Comparison of ENCODE assay signal across 9 cellular contexts in the genomic region with DNA sequence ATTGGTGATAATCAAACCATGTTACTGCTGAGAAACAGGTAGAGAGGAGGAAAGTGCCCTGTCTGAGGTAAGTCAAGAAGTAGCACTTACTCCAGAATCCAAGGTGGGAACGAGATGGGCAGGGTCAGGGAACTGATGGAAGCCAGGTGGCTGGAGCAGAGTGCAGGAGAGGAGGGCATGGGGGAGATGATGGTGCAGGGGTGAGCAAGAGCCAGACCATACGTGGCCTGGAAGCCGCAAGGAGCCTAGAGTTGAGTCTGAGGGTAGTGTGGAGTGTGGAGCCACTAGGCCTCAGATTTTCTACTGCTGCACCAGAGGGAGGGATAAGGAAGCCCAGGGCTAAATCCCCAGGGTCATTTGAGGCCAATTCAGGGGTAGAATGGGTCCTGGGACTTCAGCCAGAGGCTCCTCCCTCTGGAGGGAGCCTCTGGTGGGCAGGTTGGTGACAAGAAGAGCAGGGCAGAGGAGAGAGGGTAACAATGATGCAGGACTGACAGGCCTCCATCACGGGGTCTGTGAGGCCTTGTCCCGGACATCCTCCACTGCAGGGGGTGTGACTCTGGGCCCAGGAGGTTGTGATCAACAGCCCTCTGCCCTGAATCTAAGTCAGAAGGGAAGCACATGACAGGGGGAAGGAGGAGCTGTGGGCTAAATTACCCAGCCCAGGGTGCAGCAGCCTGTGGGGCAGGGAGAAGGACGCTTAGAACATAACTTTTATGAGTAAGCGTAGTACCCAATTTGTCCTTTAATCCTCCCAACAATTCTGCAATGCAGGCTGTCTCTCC. TPM values are rescaled to one million over a fixed set of nuclear protein-coding genes. Genes with fewer than 3 reads are reported as not detected.
DNase-seq lines count a peak whose midpoint lies in the region; ATAC-seq and TF ChIP-seq lines count a peak whose summit lies in the region.
"Had no signal": no experiment of that assay in that cellular context is flagged by ENCODE, and none has a peak within 500 bp of the region (broad histone marks: within the 10 kb centered on the region; RNA-seq: fewer than 3 reads in every experiment).

No MANE protein-coding gene starts in this region.

- H2BK15ac ChIP-seq in mesendoderm (replicated peaks; ENCODE audit: low read depth): no peak overlapping the region

- no peak overlapping the region for H3K9ac ChIP-seq in mesendoderm (ENCODE audit: low read length)

- H4K5ac ChIP-seq in mesendoderm (ENCODE audit: low read length): no peak overlapping the region

- no peaks in the 10 kb centered on the region for H3K9me3 Mint-ChIP-seq in activated CD4-positive, alpha-beta T cell treated with anti-CD3 and anti-CD28 coated beads, Interleukin-2, amount 10 ng/mL, durations not matched to agents 7 days and 5 days

- no peak overlapping the region for H2BK120ac ChIP-seq in mesendoderm (ENCODE audit: low read depth, low read length)

- DNase-seq in activated CD4-positive, alpha-beta T cell treated with anti-CD3 and anti-CD28 coated beads, Interleukin-2, amount 10 ng/mL, durations not matched to agents 7 days and 5 days: peak; percentile 36
- no peak for DNase-seq in activated CD4-positive, alpha-beta T cell treated with anti-CD3 and anti-CD28 coated beads for 4 hours
- DNase-seq in central memory CD4-positive, alpha-beta T cell: peak; percentile 19
- DNase-seq in mesendoderm (peak; percentile 25), tibial artery (peak; percentile 80 to 82)
- DNase-seq: activated CD4-positive, CD25-positive, alpha-beta regulatory T cell treated with anti-CD3 and anti-CD28 coated beads, Interleukin-2, amount 50 U/mL, for 72 hours had no signal

- H3K36me3 ChIP-seq in mesendoderm (ENCODE audit: control insufficient read depth, insufficient read depth, low read length) (no peaks in the 10 kb centered on the region), tibial artery (peaks cover 13 to 29% (median 20%) of the 10 kb centered on the region in 3 donors)

- no peak overlapping the region for H3K56ac ChIP-seq in mesendoderm (ENCODE audit: low read length)

- H3K18ac ChIP-seq in mesendoderm (ENCODE audit: low read length): no peak overlapping the region

- H3K4me3 Mint-ChIP-seq in activated CD4-positive, alpha-beta T cell treated with anti-CD3 and anti-CD28 coated beads, Interleukin-2, amount 10 ng/mL, durations not matched to agents 7 days and 5 days: no peak overlapping the region

- peak in 1 of 2 experiments; percentile 39 for TF ChIP-seq CTCF in tibial artery (IDR thresholded peaks at IDR 0.05)

- H3K23ac ChIP-seq in mesendoderm (ENCODE audit: low read length): no peak overlapping the region

- H3K4me1 ChIP-seq in mesendoderm (ENCODE audit: control insufficient read depth, low read depth, low read length): peaks cover 6% of the 10 kb centered on the region
- peaks cover 6 to 92% (median 79%) of the 10 kb centered on the region in 4 donors for H3K4me1 ChIP-seq in tibial artery

- POLR2A ChIA-PET in activated CD4-positive, alpha-beta T cell treated with anti-CD3 and anti-CD28 coated beads, Interleukin-2, amount 10 ng/mL, durations not matched to agents 7 days and 5 days (lab: Charles Lee): no interaction called here

- H4K8ac ChIP-seq in mesendoderm (ENCODE audit: low read depth, low read length): no peak overlapping the region

- H3K4me1 Mint-ChIP-seq in activated CD4-positive, alpha-beta T cell treated with anti-CD3 and anti-CD28 coated beads, Interleukin-2, amount 10 ng/mL, durations not matched to agents 7 days and 5 days: peaks cover 80% of the 10 kb centered on the region

- H3K27ac Mint-ChIP-seq in activated CD4-positive, alpha-beta T cell treated with anti-CD3 and anti-CD28 coated beads, Interleukin-2, amount 10 ng/mL, durations not matched to agents 7 days and 5 days: peak overlapping the region; percentile 83

- H3K4me3 ChIP-seq in mesendoderm (ENCODE audit: low read length) (no peak overlapping the region), tibial artery (no peak overlapping the region)

- no peaks in the 10 kb centered on the region for H3K79me2 ChIP-seq in mesendoderm (ENCODE audit: control insufficient read depth, insufficient read depth, low read length)

- H3K4ac ChIP-seq in mesendoderm (ENCODE audit: low read depth, low read length): no peak overlapping the region

- no peak overlapping the region for H2BK5ac ChIP-seq in mesendoderm (ENCODE audit: low read length)

- no peak overlapping the region for H3K4me2 ChIP-seq in mesendoderm (ENCODE audit: low read length)

- ATAC-seq in HG03108 (IDR thresholded peaks at IDR 0.05; ENCODE audit: unreplicated experiment) (no peak), GM19395 (IDR thresholded peaks at IDR 0.05; ENCODE audit: unreplicated experiment) (no peak), HG03469 (IDR thresholded peaks at IDR 0.05; ENCODE audit: unreplicated experiment) (no peak)

- H2AK5ac ChIP-seq in mesendoderm (ENCODE audit: low read length): no peak overlapping the region

- no CpG with 5 or more reads among the region's 7 CpGs for WGBS in mesendoderm (ENCODE audit: extremely low coverage, insufficient coverage, low lambda C conversion rate)

- CTCF ChIA-PET in activated CD4-positive, alpha-beta T cell treated with anti-CD3 and anti-CD28 coated beads, Interleukin-2, amount 10 ng/mL, durations not matched to agents 7 days and 5 days (lab: Charles Lee): interaction anchor here (0.6 to 9.9 kb wide), 5 partner anchors 9 to 112 kb away, joined by 3 to 219 read pairs (median 9); a partner anchor contains a TSS

- no peaks in the 10 kb centered on the region for H3K79me1 ChIP-seq in mesendoderm (ENCODE audit: low read length)

- peaks cover 49% of the 10 kb centered on the region for H3K36me3 Mint-ChIP-seq in activated CD4-positive, alpha-beta T cell treated with anti-CD3 and anti-CD28 coated beads, Interleukin-2, amount 10 ng/mL, durations not matched to agents 7 days and 5 days (ENCODE audit: low read depth)

- H3K27me3 Mint-ChIP-seq in activated CD4-positive, alpha-beta T cell treated with anti-CD3 and anti-CD28 coated beads, Interleukin-2, amount 10 ng/mL, durations not matched to agents 7 days and 5 days: no peaks in the 10 kb centered on the region

- intact Hi-C loops in tibial artery (cut with DNase I; ENCODE audit: low total_unique reads): loop anchor here (10.0 kb wide), 2 partner anchors 158 to 288 kb away; a partner anchor contains a TSS

- no peaks in the 10 kb centered on the region for H3K27me3 ChIP-seq in mesendoderm (ENCODE audit: insufficient read depth, low read length, poor library complexity)
- no peaks in the 10 kb centered on the region for H3K27me3 ChIP-seq in tibial artery

- no peaks in the 10 kb centered on the region for H3K9me3 ChIP-seq in tibial artery

- H3K27ac ChIP-seq in mesendoderm (ENCODE audit: low read depth, low read length) (no peak overlapping the region), tibial artery (peak overlapping the region; percentile 88 to 97)

RNA-seq across cellular contexts. Expression of a gene that starts 28.7 kb away (rescaled TPM):
- total RNA-seq in activated CD4-positive, alpha-beta T cell treated with anti-CD3 and anti-CD28 coated beads, Interleukin-2, amount 10 ng/mL, durations not matched to agents 7 days and 5 days: not detected
- 0.06 TPM for polyA plus RNA-seq in mesendoderm (2013, experiment 1 of 2)
- polyA plus RNA-seq in mesendoderm (2013, experiment 2 of 2): not detected

RNA-seq across cellular contexts. Expression of a gene that starts 56.2 kb away (rescaled TPM):
- total RNA-seq in activated CD4-positive, alpha-beta T cell treated with anti-CD3 and anti-CD28 coated beads, Interleukin-2, amount 10 ng/mL, durations not matched to agents 7 days and 5 days: 10 to 100 TPM; 57.1 to 58.8 TPM
- 41.9 TPM for polyA plus RNA-seq in mesendoderm (2013, experiment 1 of 2)
- 43.7 TPM for polyA plus RNA-seq in mesendoderm (2013, experiment 2 of 2)

Comparison
In these comparisons a context has a peak if more than half of its experiments do, and no peak if none do; other contexts are left out.
1. DNase-seq: peak in activated CD4-positive, alpha-beta T cell treated with anti-CD3 and anti-CD28 coated beads, Interleukin-2, amount 10 ng/mL, durations not matched to agents 7 days and 5 days (single experiment), central memory CD4-positive, alpha-beta T cell (single experiment), mesendoderm (single experiment) and tibial artery (2 of 2); none in activated CD4-positive, alpha-beta T cell treated with anti-CD3 and anti-CD28 coated beads for 4 hours (0 of 2).